In genomic region chr2:22900674-22901073, GRCh38 we compare ENCODE assay signal across 8 cellular contexts.
"Had no signal": no experiment of that assay in that cellular context is flagged by ENCODE, and none has a peak within 500 bp of the region (broad histone marks: within the 10 kb centered on the region; RNA-seq: fewer than 3 reads in every experiment).

No MANE protein-coding gene starts in this region.

- ATAC-seq: HepG2, K562 had no signal

- H3K36me3 Mint-ChIP-seq: IgD-negative memory B cell had no signal

- H3K4me1 Mint-ChIP-seq: IgD-negative memory B cell had no signal

- H3K4me3 ChIP-seq: K562 had no signal

- FAIRE-seq: HepG2, HTR-8/SVneo, K562 had no signal

- H3K27ac ChIP-seq: HL-60 had no signal

- DNase-seq: IMR-90, KBM-7, KG1 had no signal

- H3K27ac Mint-ChIP-seq: IgD-negative memory B cell had no signal
